Comparison of ENCODE assay signal across 19 cellular contexts in the genomic region with DNA sequence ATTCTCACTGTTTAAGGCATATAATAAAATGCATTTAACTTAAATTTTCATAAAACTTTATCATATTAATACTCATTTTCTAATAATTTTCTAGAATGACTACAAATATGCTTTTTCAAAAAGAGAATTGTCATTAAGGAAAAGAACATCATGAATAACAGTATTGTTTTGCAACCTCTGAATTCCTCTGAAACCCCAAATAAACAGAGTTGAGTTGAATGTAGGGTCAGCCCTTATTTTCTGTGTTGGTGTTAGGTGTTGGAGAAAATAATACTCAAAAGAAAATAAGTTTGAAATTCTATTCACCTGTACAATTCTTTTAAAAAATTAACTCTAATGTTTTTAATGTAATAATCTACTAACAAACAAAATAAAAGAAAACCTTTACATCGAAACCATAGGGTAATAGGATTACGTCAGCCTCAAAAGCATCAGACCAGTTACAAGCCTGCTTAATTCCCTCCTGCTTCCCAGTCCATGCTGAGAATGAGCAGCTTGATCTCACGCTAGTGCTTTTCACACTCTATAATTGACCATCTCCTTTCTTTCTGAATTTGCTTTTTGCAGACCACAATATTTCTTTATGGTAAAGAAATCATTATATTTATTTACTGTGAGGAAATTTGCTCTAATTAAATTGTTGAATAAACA.
DNase-seq lines count a peak whose midpoint lies in the region.
"Had no signal": no experiment of that assay in that cellular context is flagged by ENCODE, and none has a peak within 500 bp of the region (broad histone marks: within the 10 kb centered on the region; RNA-seq: fewer than 3 reads in every experiment).

No MANE protein-coding gene starts in this region.

- H3K4me3 ChIP-seq in neuronal stem cell (ENCODE audit: low read length in 2 of 2): no peak overlapping the region
- H3K4me3 ChIP-seq: gastroesophageal sphincter, spleen, suprapubic skin had no signal

- H2BK120ac ChIP-seq in neuronal stem cell (ENCODE audit: low read depth, low read length): no peak overlapping the region

- H3K23ac ChIP-seq in neuronal stem cell (ENCODE audit: low read depth, low read length, poor library complexity): no peak overlapping the region

- no peaks in the 10 kb centered on the region for H3K9me3 ChIP-seq in neuronal stem cell (replicated peaks in 1 of 2; ENCODE audit: control insufficient read depth in 2 of 2, insufficient read depth in 1 of 2, low read depth in 1 of 2, low read length in 2 of 2)
- H3K9me3 ChIP-seq: gastroesophageal sphincter, spleen, suprapubic skin had no signal

- no peak overlapping the region for H3K9ac ChIP-seq in neuronal stem cell (ENCODE audit: low read depth, low read length, poor library complexity)

- H4K91ac ChIP-seq in neuronal stem cell (ENCODE audit: low read depth, low read length, poor library complexity): no peak overlapping the region

- no peaks in the 10 kb centered on the region for H3K36me3 ChIP-seq in neuronal stem cell (replicated peaks in 1 of 2; ENCODE audit: control insufficient read depth in 2 of 2, insufficient read depth in 2 of 2, low read length in 2 of 2)
- H3K36me3 ChIP-seq: gastroesophageal sphincter, spleen, suprapubic skin had no signal

- no peak overlapping the region for H3K18ac ChIP-seq in neuronal stem cell (ENCODE audit: low read length)

- no peak overlapping the region for H3K4ac ChIP-seq in neuronal stem cell (ENCODE audit: low read length)

- H2BK5ac ChIP-seq in neuronal stem cell (ENCODE audit: low read length): no peak overlapping the region

- H3K27ac ChIP-seq in neuronal stem cell (replicated peaks; ENCODE audit: low read length): no peak overlapping the region
- H3K27ac ChIP-seq: gastroesophageal sphincter, spleen, suprapubic skin had no signal

- peak overlapping the region; percentile 52 for H2AFZ ChIP-seq in neuronal stem cell (ENCODE audit: low read length)

- no peak overlapping the region for H2BK15ac ChIP-seq in neuronal stem cell (ENCODE audit: low read length)

- in situ Hi-C loops in G401 (cut with HindIII; ENCODE audit: low sequenced_read_pairs): no loop called here

- no peak overlapping the region for H3K4me2 ChIP-seq in neuronal stem cell (ENCODE audit: insufficient read depth, low read length, poor library complexity, severe bottlenecking)

- H3K79me1 ChIP-seq in neuronal stem cell (ENCODE audit: low read depth, low read length): peaks cover 1% of the 10 kb centered on the region

- no CpG with 5 or more reads among the region's 3 CpGs for WGBS in neuronal stem cell (ENCODE audit: extremely low coverage in 2 of 2, insufficient read length in 2 of 2, insufficient replicate concordance in 1 of 2), 2 donors

- no peak overlapping the region for H2BK12ac ChIP-seq in neuronal stem cell (ENCODE audit: low read length)

- no peaks in the 10 kb centered on the region for H3K4me1 ChIP-seq in neuronal stem cell (ENCODE audit: control insufficient read depth in 2 of 2, insufficient read depth in 1 of 2, low read depth in 1 of 2, low read length in 2 of 2)
- H3K4me1 ChIP-seq: gastroesophageal sphincter, spleen, suprapubic skin had no signal

- no peak overlapping the region for H3K14ac ChIP-seq in neuronal stem cell (ENCODE audit: low read length)

- H3K27me3 ChIP-seq in neuronal stem cell (ENCODE audit: control insufficient read depth in 3 of 3, insufficient read depth in 3 of 3, low read depth in 1 of 3, low read length in 3 of 3): no peaks in the 10 kb centered on the region
- H3K27me3 ChIP-seq: gastroesophageal sphincter, spleen, suprapubic skin had no signal

- DNase-seq in G401 (ENCODE audit: low spot score) (peak; percentile 12), NCI-H1930 (lab: John Stamatoyannopoulos, UW) (peak; percentile 17 to 28), amniotic epithelial cell (ENCODE audit: low read depth) (peak; percentile 65), neuronal stem cell (ENCODE audit: low spot score) (no peak), cerebellar cortex (ENCODE audit: low spot score) (no peak), HT-29 (ENCODE audit: low spot score) (no peak), KG1 (lab: John Stamatoyannopoulos, UW) (no peak)
- DNase-seq: activated naive CD4-positive, alpha-beta T cell; anterior cingulate cortex; CD4-positive, alpha-beta T cell; central memory CD4-positive, alpha-beta T cell; DND-41; effector CD4-positive, alpha-beta T cell; KBM-7; MV-4-11; spleen; T-cell had no signal

- H2AK5ac ChIP-seq in neuronal stem cell (ENCODE audit: low read depth, low read length): no peak overlapping the region

- H4K8ac ChIP-seq in neuronal stem cell (ENCODE audit: low read depth, low read length): no peak overlapping the region

Comparison
In these comparisons a context has a peak if more than half of its experiments do, and no peak if none do; other contexts are left out.
1. DNase-seq: peak in G401 (single experiment), NCI-H1930 (2 of 2) and amniotic epithelial cell (single experiment); none in neuronal stem cell (single experiment), cerebellar cortex (single experiment), HT-29 (single experiment) and KG1 (single experiment).